21 cellular contexts compared by ENCODE assay signal in the genomic region with DNA sequence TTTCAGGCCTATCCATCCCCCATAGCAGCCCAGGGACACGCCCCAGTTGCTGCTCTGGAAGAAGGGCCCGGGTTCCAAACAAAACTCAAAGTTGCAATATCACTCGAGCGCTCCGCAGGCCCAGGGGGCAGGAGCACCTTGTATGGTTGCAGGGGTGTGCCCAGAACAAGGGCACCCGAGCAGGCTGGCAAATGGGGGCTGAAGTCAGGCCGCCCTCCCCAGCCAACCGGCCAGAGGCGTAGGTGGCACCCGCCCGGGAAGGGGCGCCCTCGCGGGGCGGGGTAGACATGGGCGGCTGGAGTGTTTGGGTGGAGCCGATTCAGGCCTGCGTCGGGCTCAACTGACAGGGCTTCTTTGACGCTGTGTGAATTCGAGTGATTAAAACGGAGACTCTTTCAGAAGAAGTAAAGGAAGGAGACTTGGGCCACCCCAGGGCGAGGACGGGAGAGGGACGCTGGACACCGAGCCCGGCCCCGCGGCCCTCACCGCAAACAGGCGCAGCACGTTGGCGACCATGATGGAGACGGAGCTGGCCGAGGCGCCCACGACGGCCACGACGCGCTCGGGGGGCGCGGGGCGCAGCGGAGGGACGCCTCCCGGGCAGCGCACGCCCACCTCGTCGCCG. TPM values are rescaled to one million over a fixed set of nuclear protein-coding genes. Genes with fewer than 3 reads are reported as not detected.
A peak's percentile ranks its signal among the peaks of the same experiment; 100 is the strongest.
DNase-seq lines count a peak whose midpoint lies in the region; ATAC-seq and TF ChIP-seq lines count a peak whose summit lies in the region.
"Had no signal": no experiment of that assay in that cellular context is flagged by ENCODE, and none has a peak within 500 bp of the region (broad histone marks: within the 10 kb centered on the region; RNA-seq: fewer than 3 reads in every experiment).

No MANE protein-coding gene starts in this region.

- peaks cover 8% of the 10 kb centered on the region for H3K9me3 ChIP-seq in H9 (ENCODE audit: control insufficient read depth, low read depth, low read length)
- H3K9me3 ChIP-seq in iPS-18c (ENCODE audit: control insufficient read depth, insufficient read depth, low read length): peaks cover 15% of the 10 kb centered on the region
- H3K9me3 ChIP-seq: MG63 had no signal

- no peak for DNase-seq in H9
- DNase-seq in ecto neural progenitor cell (ENCODE audit: low spot score): peak; percentile 36
- peak; percentile 81 for DNase-seq in osteocyte (ENCODE audit: extremely low spot score, unreplicated experiment)
- no peak for DNase-seq in RPMI8226
- DNase-seq: COR-L47, DMS153, EL, HFFc6, MG63, NCI-H1092 treated with DMSO at 0.1 percent for 48 hours, NCI-H187 treated with DMSO at 0.1 percent for 48 hours, NCI-H446, NCI-H774, Right ventricle myocardium superior had no signal

- H2BK12ac ChIP-seq in H9 (ENCODE audit: insufficient read length, low read depth, low read length): no peak overlapping the region

- no peak overlapping the region for H3K9ac ChIP-seq in H9 (ENCODE audit: extremely low read depth, insufficient read length, low read length)

- peaks cover 3 to 7% (median 3%) of the 10 kb centered on the region in 3 experiments; a peak in 5 of 7 replicates for H3K36me3 Mint-ChIP-seq in H9 (ENCODE audit: insufficient read depth in 1 of 3, low read depth in 3 of 3)
- H3K36me3 Mint-ChIP-seq in osteocyte (ENCODE audit: unreplicated experiment): no peaks in the 10 kb centered on the region
- H3K36me3 Mint-ChIP-seq: CD14-positive monocyte had no signal

- H3K27ac Mint-ChIP-seq in H9: no peak overlapping the region
- no peak overlapping the region for H3K27ac Mint-ChIP-seq in osteocyte (ENCODE audit: unreplicated experiment)
- H3K27ac Mint-ChIP-seq: CD14-positive monocyte, HFFc6 had no signal

- H4K20me1 ChIP-seq in H9 (ENCODE audit: control insufficient read depth, insufficient read depth, insufficient read length): no peaks in the 10 kb centered on the region

- H2AK5ac ChIP-seq in H9 (ENCODE audit: insufficient read length, low read length): no peak overlapping the region

- no peak overlapping the region for H2BK15ac ChIP-seq in H9 (ENCODE audit: low read depth, low read length)

- no CpG with 5 or more reads among the region's 53 CpGs for WGBS in H9 (ENCODE audit: extremely low coverage, insufficient read length, low lambda C conversion rate)

- ATAC-seq in GM21381 (IDR thresholded peaks at IDR 0.05; ENCODE audit: unreplicated experiment): no peak
- ATAC-seq in GM19467 (IDR thresholded peaks at IDR 0.05; ENCODE audit: unreplicated experiment): no peak
- no peak for ATAC-seq in GM19455 (IDR thresholded peaks at IDR 0.05; ENCODE audit: unreplicated experiment)
- ATAC-seq: HepG2 had no signal

- H3K79me2 ChIP-seq in H9 (ENCODE audit: insufficient read depth, low read length): no peaks in the 10 kb centered on the region

- H3K18ac ChIP-seq in H9 (ENCODE audit: insufficient read length, low read depth, low read length): no peak overlapping the region

- H3K79me1 ChIP-seq in H9 (ENCODE audit: insufficient read depth, low read depth, low read length, poor library complexity, severe bottlenecking): no peaks in the 10 kb centered on the region

- H3K27me3 ChIP-seq in H9 (ENCODE audit: insufficient read depth, low read length): peaks cover 26% of the 10 kb centered on the region

- no peak overlapping the region for H2BK120ac ChIP-seq in H9 (ENCODE audit: low read depth, low read length, poor library complexity, severe bottlenecking)

- peaks cover 20 to 52% of the 10 kb centered on the region in 2 experiments for H3K9me3 Mint-ChIP-seq in H9
- H3K9me3 Mint-ChIP-seq in osteocyte (ENCODE audit: unreplicated experiment): peaks cover 22% of the 10 kb centered on the region

- H3K23ac ChIP-seq in H9 (ENCODE audit: insufficient read length, low read depth, low read length): no peak overlapping the region

- no peak overlapping the region for H4K8ac ChIP-seq in H9 (replicated peaks; ENCODE audit: insufficient read length, low read depth, low read length)

- H2BK5ac ChIP-seq in H9 (ENCODE audit: insufficient read length, low read length): no peak overlapping the region

- H4K5ac ChIP-seq in H9 (ENCODE audit: insufficient read length, low read depth, low read length): no peak overlapping the region

- H3K56ac ChIP-seq in H9 (ENCODE audit: insufficient read length, low read depth, low read length): no peak overlapping the region

- peaks cover 73% of the 10 kb centered on the region for H3K27me3 Mint-ChIP-seq in H9 (ENCODE audit: low read depth)
- peaks cover 3% of the 10 kb centered on the region for H3K27me3 Mint-ChIP-seq in osteocyte (ENCODE audit: unreplicated experiment)

- H3K4ac ChIP-seq in H9 (ENCODE audit: low read depth, low read length): no peak overlapping the region

- H3K14ac ChIP-seq in H9 (ENCODE audit: insufficient read depth, low read length): no peak overlapping the region

- H3K4me1 ChIP-seq in H9 (ENCODE audit: insufficient read depth, low read length): no peaks in the 10 kb centered on the region

- H3K4me2 ChIP-seq in H9 (ENCODE audit: insufficient read depth, insufficient read length, low read length): no peak overlapping the region

- H2AFZ ChIP-seq in H9 (ENCODE audit: low read length): no peak overlapping the region

- H3K23me2 ChIP-seq in H9 (ENCODE audit: insufficient read length, low read depth, low read length, poor library complexity, severe bottlenecking): peaks cover 2% of the 10 kb centered on the region

- TF ChIP-seq CTCF in H9 (conservative IDR thresholded peaks at IDR 0.05): no peak
- no peak for TF ChIP-seq CTCF in osteocyte (IDR thresholded peaks at IDR 0.05)

- peak overlapping the region; percentile 31; the same call in 1 of the 2 replicates for H3K4me3 ChIP-seq in iPS-18c (ENCODE audit: insufficient read depth, low read depth, low read length)
- H3K4me3 ChIP-seq: MG63 had no signal

- H3T11ph ChIP-seq in H9 (ENCODE audit: low read length): no peak overlapping the region

- H3K27ac ChIP-seq in H9 (ENCODE audit: insufficient read length, low read depth, low read length): no peak overlapping the region

- H2BK20ac ChIP-seq in H9 (ENCODE audit: low read depth, low read length, poor library complexity, severe bottlenecking): no peak overlapping the region

- no peak overlapping the region for H4K91ac ChIP-seq in H9 (ENCODE audit: insufficient read length, low read depth, low read length)

- peaks cover 5 to 10% of the 10 kb centered on the region in 2 experiments for H3K4me1 Mint-ChIP-seq in H9
- no peaks in the 10 kb centered on the region for H3K4me1 Mint-ChIP-seq in osteocyte (ENCODE audit: unreplicated experiment)
- H3K4me1 Mint-ChIP-seq: CD14-positive monocyte had no signal

- peak overlapping the region; percentile 59 to 79 for H3K4me3 Mint-ChIP-seq in H9
- H3K4me3 Mint-ChIP-seq in osteocyte (ENCODE audit: unreplicated experiment): no peak overlapping the region
- H3K4me3 Mint-ChIP-seq: HFFc6 had no signal

RNA-seq across cellular contexts. Expression of a gene that starts 1.1 kb away (rescaled TPM):
- total RNA-seq in H9 (2021): not detected in 2 replicates
- not detected in 2 replicates for total RNA-seq in osteocyte
- total RNA-seq: A673, HepG2, HFFc6, Right ventricle myocardium superior had no signal

RNA-seq across cellular contexts. Expression of a gene that starts 29.5 kb away (rescaled TPM):
- total RNA-seq in H9 (2021): 5.4 and 6.4 TPM in 2 replicates
- total RNA-seq in osteocyte: 4.2 and 5.2 TPM in 2 replicates

RNA-seq across cellular contexts. Expression of a gene that starts 53.1 kb away (rescaled TPM):
- total RNA-seq in H9 (2021): not detected in 2 replicates
- 1.2 and 1.6 TPM in 2 replicates for total RNA-seq in osteocyte
- total RNA-seq: HepG2, HFFc6 had no signal

Comparison
In these comparisons a context has a peak if more than half of its experiments do, and no peak if none do; other contexts are left out.
1. DNase-seq: peak in ecto neural progenitor cell (single experiment) and osteocyte (single experiment); none in H9 (single experiment) and RPMI8226 (single experiment).